In the genomic region with DNA sequence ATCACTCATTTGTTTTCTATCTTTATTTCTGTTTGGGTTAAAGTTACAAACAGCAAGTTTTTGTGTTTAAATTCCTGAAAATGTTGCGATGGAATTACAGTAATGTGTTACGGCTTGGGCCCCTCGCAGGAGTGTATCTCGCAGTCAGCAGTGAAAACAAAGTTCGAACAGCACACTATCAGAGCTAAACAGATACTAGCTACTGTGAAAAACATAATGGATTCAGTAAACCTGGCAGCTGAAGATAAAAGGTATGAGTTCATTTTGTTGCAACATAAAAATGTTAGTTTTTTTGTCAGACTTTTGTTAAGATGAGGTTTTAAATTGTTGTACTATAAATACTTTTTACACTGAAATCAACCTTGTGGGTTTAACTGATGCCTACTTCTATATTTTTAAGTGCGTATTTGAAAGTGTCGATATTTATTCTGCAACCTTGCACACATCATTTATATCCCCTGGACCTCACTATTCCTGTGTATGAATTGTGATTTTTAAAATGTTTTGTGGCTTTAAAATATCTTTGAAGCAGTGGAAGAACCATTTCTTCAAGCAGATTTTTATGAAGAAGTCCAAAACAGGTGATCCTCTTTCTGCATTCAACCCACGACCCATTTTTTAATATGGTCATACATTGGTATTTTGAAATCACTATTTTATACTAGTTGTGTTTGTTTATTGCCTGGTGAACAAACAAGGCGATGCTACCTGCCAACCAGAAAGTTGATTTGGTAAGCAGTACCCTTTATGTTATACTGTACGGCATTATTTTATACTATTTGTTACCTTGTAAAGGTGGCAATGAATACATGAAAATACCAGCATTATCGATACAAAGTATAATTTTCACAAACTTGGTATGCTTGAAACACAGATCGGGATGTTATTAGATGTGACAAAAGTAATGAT, we compare ENCODE assay signal across 25 cellular contexts.
"Had no signal": no experiment of that assay in that cellular context is flagged by ENCODE, and none has a peak within 500 bp of the region (broad histone marks: within the 10 kb centered on the region; RNA-seq: fewer than 3 reads in every experiment).

No MANE protein-coding gene starts in this region.

- H3K27ac Mint-ChIP-seq: IgD-negative memory B cell had no signal

- H3K27ac ChIP-seq: HL-60, PC-9, SJSA1, SK-N-MC had no signal

- H3K4me3 ChIP-seq: PC-9, SJSA1, SK-N-MC had no signal

- H3K27me3 Mint-ChIP-seq: IgD-negative memory B cell had no signal

- H3K9me3 Mint-ChIP-seq: IgD-negative memory B cell had no signal

- H3K4me1 Mint-ChIP-seq: IgD-negative memory B cell had no signal

- DNase-seq: KBM-7, NCI-H1092, NCI-H1105 treated with DMSO at 0.1 percent for 48 hours, NCI-H1417 treated with DMSO at 0.1 percent for 48 hours, NCI-H146, NCI-H1694 treated with DMSO at 0.1 percent for 48 hours, NCI-H2029, NCI-H2081 treated with DMSO at 0.1 percent for 48 hours, NCI-H2171, NCI-H226, NCI-H446, NCI-H510A, NCI-H524 treated with DMSO at 0.1 percent for 48 hours, NCI-H69, NCI-H774, PC-9, Right ventricle myocardium superior, RPMI8226, SIG-M5 had no signal

- H3K4me3 Mint-ChIP-seq: IgD-negative memory B cell had no signal

- FAIRE-seq: HTR-8/SVneo, RCC 7860 had no signal

- H3K9me3 ChIP-seq: SJSA1 had no signal

- H3K4me2 ChIP-seq: PC-9 had no signal

- H3K4me1 ChIP-seq: SJSA1 had no signal

- H2AFZ ChIP-seq: PC-9 had no signal

- H3K27me3 ChIP-seq: SJSA1 had no signal

- H3K36me3 Mint-ChIP-seq: IgD-negative memory B cell had no signal
